1 cellular context compared by ENCODE assay signal in the genomic region with DNA sequence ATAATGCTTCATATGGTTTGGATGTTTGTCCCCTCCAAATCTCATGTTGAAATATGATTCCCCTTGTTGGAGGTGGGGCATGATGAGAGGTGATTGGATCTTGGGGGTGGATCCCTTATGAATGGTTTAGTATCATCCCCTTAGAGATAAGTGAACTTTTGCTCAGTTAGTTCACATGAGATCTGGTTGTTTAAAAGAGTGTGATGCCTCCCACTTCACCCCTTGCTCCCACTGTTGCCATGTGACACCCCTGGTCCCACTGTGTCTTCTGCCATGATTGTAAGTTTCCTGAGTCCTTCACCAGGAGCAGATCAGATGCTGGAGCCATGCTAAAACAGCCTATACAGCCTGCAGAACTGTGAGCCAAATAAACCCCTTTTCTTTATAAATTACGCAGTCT.
TF ChIP-seq lines count a peak whose summit lies in the region.

No MANE protein-coding gene starts in this region.

TF ChIP-seq in HEK293, 187 proteins besides CTCF, POLR2A, EP300 and RAD21 (continued from another document):
- TF ChIP-seq, protein P1, sequence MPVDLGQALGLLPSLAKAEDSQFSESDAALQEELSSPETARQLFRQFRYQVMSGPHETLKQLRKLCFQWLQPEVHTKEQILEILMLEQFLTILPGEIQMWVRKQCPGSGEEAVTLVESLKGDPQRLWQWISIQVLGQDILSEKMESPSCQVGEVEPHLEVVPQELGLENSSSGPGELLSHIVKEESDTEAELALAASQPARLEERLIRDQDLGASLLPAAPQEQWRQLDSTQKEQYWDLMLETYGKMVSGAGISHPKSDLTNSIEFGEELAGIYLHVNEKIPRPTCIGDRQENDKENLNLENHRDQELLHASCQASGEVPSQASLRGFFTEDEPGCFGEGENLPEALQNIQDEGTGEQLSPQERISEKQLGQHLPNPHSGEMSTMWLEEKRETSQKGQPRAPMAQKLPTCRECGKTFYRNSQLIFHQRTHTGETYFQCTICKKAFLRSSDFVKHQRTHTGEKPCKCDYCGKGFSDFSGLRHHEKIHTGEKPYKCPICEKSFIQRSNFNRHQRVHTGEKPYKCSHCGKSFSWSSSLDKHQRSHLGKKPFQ (tag by site-specific recombination; IDR thresholded peaks at IDR 0.05): peak; percentile 91
- no peak for TF ChIP-seq ZNF391 (tag by site-specific recombination; IDR thresholded peaks at IDR 0.05; ENCODE audit: borderline replicate concordance, low read depth)
- no peak for TF ChIP-seq ZNF366 (tag by site-specific recombination; conservative IDR thresholded peaks at IDR 0.05)
- TF ChIP-seq ZNF501 (tag by site-specific recombination; IDR thresholded peaks at IDR 0.05): no peak
